ENCODE assay signal across 33 cellular contexts in genomic region chr13:93529961-93530360, GRCh38.
DNase-seq lines count a peak whose midpoint lies in the region; ATAC-seq, FAIRE-seq and TF ChIP-seq lines count a peak whose summit lies in the region.
"Had no signal": no experiment of that assay in that cellular context is flagged by ENCODE, and none has a peak within 500 bp of the region (broad histone marks: within the 10 kb centered on the region; RNA-seq: fewer than 3 reads in every experiment).

No MANE protein-coding gene starts in this region.

- H3K9me3 ChIP-seq in breast epithelium (no peaks in the 10 kb centered on the region), HepG2 (ENCODE audit: low read length) (no peaks in the 10 kb centered on the region)
- H3K9me3 ChIP-seq: left ventricle myocardium inferior, sigmoid colon, SK-N-SH had no signal

- no peak overlapping the region for H3K27ac Mint-ChIP-seq in MCF 10A (ENCODE audit: low read depth, unreplicated experiment)
- H3K27ac Mint-ChIP-seq in chondrocyte (ENCODE audit: unreplicated experiment) = no peak overlapping the region
- H3K27ac Mint-ChIP-seq: activated CD4-positive, alpha-beta memory T cell treated with anti-CD3 and anti-CD28 coated beads, Interleukin-2, amount 10 ng/mL, durations not matched to agents 7 days and 5 days; activated T-helper 2 cell treated with anti-CD3 and anti-CD28 coated beads, Interferon-gamma antibody, Interleukin-2, Interleukin-4, amounts not matched to agents 10 μg/mL and 5 μg/mL and 100 μg/mL, durations not matched to agents 14 hours and 24 hours and 36 hours; brain; stimulated activated effector memory CD8-positive, alpha-beta T cell treated with anti-CD3 and anti-CD28 coated beads, Interleukin-12 subunit alpha, Interleukin-12 subunit beta, amount 100 ng/mL, for 72 hours; T-helper 17 cell had no signal

- peaks cover 9% of the 10 kb centered on the region for H3K4me1 Mint-ChIP-seq in MCF 10A (ENCODE audit: insufficient read depth, unreplicated experiment)
- H3K4me1 Mint-ChIP-seq in chondrocyte (ENCODE audit: low read depth) = peaks cover 18% of the 10 kb centered on the region
- H3K4me1 Mint-ChIP-seq: activated CD4-positive, alpha-beta memory T cell treated with anti-CD3 and anti-CD28 coated beads, Interleukin-2, amount 10 ng/mL, durations not matched to agents 7 days and 5 days; stimulated activated effector memory CD8-positive, alpha-beta T cell treated with anti-CD3 and anti-CD28 coated beads, Interleukin-12 subunit alpha, Interleukin-12 subunit beta, amount 100 ng/mL, for 72 hours; T-helper 17 cell had no signal

- no peaks in the 10 kb centered on the region for H3K27me3 Mint-ChIP-seq in MCF 10A (ENCODE audit: insufficient read depth, unreplicated experiment)
- H3K27me3 Mint-ChIP-seq in chondrocyte (ENCODE audit: low read depth) = no peaks in the 10 kb centered on the region
- H3K27me3 Mint-ChIP-seq: activated CD4-positive, alpha-beta memory T cell treated with anti-CD3 and anti-CD28 coated beads, Interleukin-2, amount 10 ng/mL, durations not matched to agents 7 days and 5 days; brain had no signal

- DNase-seq in MCF 10A (ENCODE audit: unreplicated experiment) = peak; percentile 40
- no peak for DNase-seq in breast epithelium (ENCODE audit: low spot score in 2 of 2)
- DNase-seq in cardiac fibroblast (ENCODE audit: low read depth in 2 of 2) = peak; percentile 7 to 12
- DNase-seq in HepG2 (ENCODE audit: low spot score) = no peak
- DNase-seq in stimulated activated CD4-positive, alpha-beta T cell treated with anti-CD3 and anti-CD28 coated beads, Interleukin-4, amount 100 ng/mL, for 1 hour = no peak
- no peak for DNase-seq in chondrocyte (ENCODE audit: low spot score)
- no peak for DNase-seq in activated CD4-positive, alpha-beta T cell treated with anti-CD3 and anti-CD28 coated beads, Interleukin-2, amount 50 U/mL, for 48 hours
- DNase-seq: activated CD4-positive, alpha-beta memory T cell treated with anti-CD3 and anti-CD28 coated beads, Interleukin-2, amount 10 ng/mL, durations not matched to agents 7 days and 5 days; activated CD4-positive, CD25-positive, alpha-beta regulatory T cell treated with anti-CD3 and anti-CD28 coated beads, Interleukin-2, amount 50 U/mL, for 72 hours; activated CD8-positive, alpha-beta memory T cell treated with anti-CD3 and anti-CD28 coated beads, Interleukin-2, amount 50 U/mL, for 48 hours; activated naive CD4-positive, alpha-beta T cell treated with anti-CD3 and anti-CD28 coated beads, Interleukin-2, amount 50 U/mL, for 16 hours; amniotic stem cell; COR-L47; DMS79; GF-D8; islet precursor cell; left ventricle myocardium inferior; NCI-H1048; NCI-H1694; NCI-H524 treated with DMSO at 0.1 percent for 48 hours; NK-92 treated with Interleukin-12 subunit alpha and Interleukin-12 subunit beta, amount 100 ng/mL, for 24 hours; posterior cingulate gyrus; sigmoid colon; SK-N-SH; T-helper 17 cell; trophoblast cell had no signal

- TF ChIP-seq RAD21 in HepG2 (CRISPR knock-in tag; IDR thresholded peaks at IDR 0.05) = no peak

- H3K9ac ChIP-seq in HepG2 (ENCODE audit: insufficient read depth, low read depth, low read length) = no peak overlapping the region
- H3K9ac ChIP-seq: SK-N-SH had no signal

- TF ChIP-seq POLR2A in breast epithelium (IDR thresholded peaks at IDR 0.05) = no peak
- TF ChIP-seq POLR2A in HepG2 (IDR thresholded peaks at IDR 0.05; ENCODE audit: insufficient read depth in 1 of 2, low read depth in 2 of 2, low read length in 2 of 2) = no peak

- H3K4me3 ChIP-seq in breast epithelium = no peak overlapping the region
- H3K4me3 ChIP-seq in cardiac fibroblast (replicated peaks in 1 of 2; ENCODE audit: low read depth in 2 of 2, low read length in 2 of 2) = no peak overlapping the region
- no peak overlapping the region for H3K4me3 ChIP-seq in HepG2 (replicated peaks in 1 of 3; ENCODE audit: insufficient read depth in 1 of 3, low read depth in 2 of 3, low read length in 3 of 3)
- H3K4me3 ChIP-seq: left ventricle myocardium inferior, sigmoid colon had no signal

- no peak overlapping the region for H2AFZ ChIP-seq in HepG2 (ENCODE audit: low read length)

- POLR2A ChIA-PET in MCF 10A (lab: Yijun Ruan, JAX) (no interaction called here), HepG2 (lab: Yijun Ruan, JAX) (no interaction called here)

- H3K27me3 ChIP-seq in breast epithelium (no peaks in the 10 kb centered on the region), HepG2 (ENCODE audit: control insufficient read depth in 1 of 2, insufficient read depth in 2 of 2, low read length in 2 of 2) (no peaks in the 10 kb centered on the region)
- H3K27me3 ChIP-seq: sigmoid colon had no signal

- H3K79me2 ChIP-seq in HepG2 (ENCODE audit: insufficient read depth, low read length) = peaks cover 3% of the 10 kb centered on the region

- H3K36me3 Mint-ChIP-seq in MCF 10A (ENCODE audit: insufficient read depth, unreplicated experiment) (no peaks in the 10 kb centered on the region), chondrocyte (ENCODE audit: low read depth) (no peaks in the 10 kb centered on the region)
- H3K36me3 Mint-ChIP-seq: brain; stimulated activated effector memory CD8-positive, alpha-beta T cell treated with anti-CD3 and anti-CD28 coated beads, Interleukin-12 subunit alpha, Interleukin-12 subunit beta, amount 100 ng/mL, for 72 hours had no signal

- H3K4me3 Mint-ChIP-seq in MCF 10A (ENCODE audit: unreplicated experiment) (no peak overlapping the region), chondrocyte (ENCODE audit: unreplicated experiment) (no peak overlapping the region)
- H3K4me3 Mint-ChIP-seq: activated CD4-positive, alpha-beta memory T cell treated with anti-CD3 and anti-CD28 coated beads, Interleukin-2, amount 10 ng/mL, durations not matched to agents 7 days and 5 days; brain; stimulated activated effector memory CD8-positive, alpha-beta T cell treated with anti-CD3 and anti-CD28 coated beads, Interleukin-12 subunit alpha, Interleukin-12 subunit beta, amount 100 ng/mL, for 72 hours; T-helper 17 cell had no signal

- ATAC-seq in HepG2 (no peak), GM18868 (IDR thresholded peaks at IDR 0.05; ENCODE audit: unreplicated experiment) (no peak)
- ATAC-seq: stimulated activated effector memory CD8-positive, alpha-beta T cell treated with anti-CD3 and anti-CD28 coated beads, Interleukin-12 subunit alpha, Interleukin-12 subunit beta, amount 100 ng/mL, for 72 hours; T-helper 17 cell had no signal

- no peak for TF ChIP-seq CTCF in MCF 10A (IDR thresholded peaks at IDR 0.05; ENCODE audit: unreplicated experiment)
- TF ChIP-seq CTCF in breast epithelium (IDR thresholded peaks at IDR 0.05) = no peak
- no peak for TF ChIP-seq CTCF in cardiac fibroblast (IDR thresholded peaks at IDR 0.05; ENCODE audit: low read depth, low read length)
- TF ChIP-seq CTCF in HepG2 (CRISPR knock-in tag; IDR thresholded peaks at IDR 0.05) = no peak
- TF ChIP-seq CTCF in chondrocyte (IDR thresholded peaks at IDR 0.05) = no peak

- H3K9me3 Mint-ChIP-seq in MCF 10A (ENCODE audit: unreplicated experiment) = no peaks in the 10 kb centered on the region
- H3K9me3 Mint-ChIP-seq in chondrocyte (ENCODE audit: low read depth) = no peaks in the 10 kb centered on the region
- H3K9me3 Mint-ChIP-seq: activated CD4-positive, alpha-beta memory T cell treated with anti-CD3 and anti-CD28 coated beads, Interleukin-2, amount 10 ng/mL, durations not matched to agents 7 days and 5 days; activated T-helper 2 cell treated with anti-CD3 and anti-CD28 coated beads, Interferon-gamma antibody, Interleukin-2, Interleukin-4, amounts not matched to agents 10 μg/mL and 5 μg/mL and 100 μg/mL, durations not matched to agents 14 hours and 24 hours and 36 hours; brain; stimulated activated effector memory CD8-positive, alpha-beta T cell treated with anti-CD3 and anti-CD28 coated beads, Interleukin-12 subunit alpha, Interleukin-12 subunit beta, amount 100 ng/mL, for 72 hours had no signal

- 92% methylated on average over 2 of the region's 2 CpGs for WGBS in HepG2 (ENCODE audit: low lambda C conversion rate)

- H3K27ac ChIP-seq in breast epithelium (no peak overlapping the region), HepG2 (ENCODE audit: extremely low read length, insufficient read depth, low read length) (no peak overlapping the region)
- H3K27ac ChIP-seq: 22Rv1, C4-2B, left ventricle myocardium inferior, sigmoid colon had no signal

- H3K36me3 ChIP-seq in breast epithelium = no peaks in the 10 kb centered on the region
- H3K36me3 ChIP-seq in HepG2 (replicated peaks in 1 of 2; ENCODE audit: control insufficient read depth in 1 of 2, insufficient read depth in 2 of 2, low read length in 2 of 2) = no peaks in the 10 kb centered on the region
- H3K36me3 ChIP-seq: left ventricle myocardium inferior, sigmoid colon had no signal

- no TSS peak for BruUV-seq in MCF 10A (replicated peaks; lab: Mats Ljungman, UMichigan)
- no TSS peak for BruUV-seq in HepG2 (replicated peaks; lab: Mats Ljungman, UMichigan)

- TF ChIP-seq EP300 in HepG2 (IDR thresholded peaks at IDR 0.05; ENCODE audit: low read depth in 2 of 2, low read length in 2 of 2) (no peak), HepG2 (CRISPR knock-in tag; IDR thresholded peaks at IDR 0.05; ENCODE audit: borderline replicate concordance) (no peak)

- H3K4me1 ChIP-seq in breast epithelium (no peaks in the 10 kb centered on the region), HepG2 (ENCODE audit: insufficient read depth, low read length) (no peaks in the 10 kb centered on the region)
- H3K4me1 ChIP-seq: left ventricle myocardium inferior had no signal

- CTCF ChIA-PET in MCF 10A (lab: Yijun Ruan, JAX) (no interaction called here), HepG2 (lab: Yijun Ruan, JAX; ENCODE audit: low intra/inter-chr PET ratio, low total read pairs) (no interaction called here)

- H3K4me2 ChIP-seq in HepG2 (ENCODE audit: low read depth, low read length) = no peak overlapping the region
- H3K4me2 ChIP-seq: SK-N-SH had no signal

- in situ Hi-C loops in HepG2 (cut with HindIII; ENCODE audit: extremely low pct_ligation_motif_present, low pct_unique_long_range_greater_than_20kb) = no loop called here

- H4K20me1 ChIP-seq in HepG2 (ENCODE audit: insufficient read depth, low read length) = no peaks in the 10 kb centered on the region; the same call in 1 of the 2 replicates

- FAIRE-seq in HepG2 (lab: Jason Lieb, UNC) = no peak
- FAIRE-seq: TTC549 had no signal

- intact Hi-C loops in MCF 10A (cut with micrococcal nuclease) = no loop called here
- intact Hi-C loops in breast epithelium (cut with DNase I; ENCODE audit: low total_unique reads) = loop anchor here (10.0 kb wide), 1 partner anchor 1925 kb away; no protein-coding TSS in a partner anchor
- intact Hi-C loops in HepG2 (cut with micrococcal nuclease; ENCODE audit: unreplicated experiment) = no loop called here

TF ChIP-seq in HepG2, 621 proteins besides CTCF, POLR2A, EP300 and RAD21 (continues in another document):
- no peak for TF ChIP-seq NFE2L1 (CRISPR knock-in tag; IDR thresholded peaks at IDR 0.05; ENCODE audit: borderline replicate concordance)

Comparison
In these comparisons a context has a peak if more than half of its experiments do, and no peak if none do; other contexts are left out.
1. DNase-seq: peak in MCF 10A (single experiment) and cardiac fibroblast (2 of 2); none in breast epithelium (0 of 2), HepG2 (single experiment), stimulated activated CD4-positive, alpha-beta T cell treated with anti-CD3 and anti-CD28 coated beads, Interleukin-4, amount 100 ng/mL, for 1 hour (single experiment), chondrocyte (single experiment) and activated CD4-positive, alpha-beta T cell treated with anti-CD3 and anti-CD28 coated beads, Interleukin-2, amount 50 U/mL, for 48 hours (0 of 2).